27 cellular contexts compared by ENCODE assay signal in genomic region chr7:18278306-18278705, GRCh38.
"Had no signal": no experiment of that assay in that cellular context is flagged by ENCODE, and none has a peak within 500 bp of the region (broad histone marks: within the 10 kb centered on the region; RNA-seq: fewer than 3 reads in every experiment).

No MANE protein-coding gene starts in this region.

- H3K4me1 Mint-ChIP-seq: naive thymus-derived CD8-positive, alpha-beta T cell; neural crest cell; T-helper 17 cell had no signal

- H3K4me3 ChIP-seq: ascending aorta, heart left ventricle, lower lobe of right lung, pancreas, prostate gland, skin epidermis had no signal

- H3K27me3 Mint-ChIP-seq: activated naive CD8-positive, alpha-beta T cell; naive thymus-derived CD8-positive, alpha-beta T cell; T-helper 17 cell had no signal

- H3K9me3 Mint-ChIP-seq: neural crest cell had no signal

- H3K36me3 Mint-ChIP-seq: activated naive CD8-positive, alpha-beta T cell; naive thymus-derived CD8-positive, alpha-beta T cell had no signal

- DNase-seq: activated CD8-positive, alpha-beta T cell treated with anti-CD3 and anti-CD28 coated beads, Interleukin-2, amount 10 ng/mL, durations not matched to agents 7 days and 5 days; activated effector memory CD4-positive, alpha-beta T cell treated with Interleukin-2 at 50 U/mL for 16 hours; activated naive CD4-positive, alpha-beta T cell treated with Interleukin-2 at 50 U/mL for 16 hours; caudate nucleus; effector CD8-positive, alpha-beta T cell; foreskin fibroblast; heart left ventricle; kidney glomerular epithelial cell; lower lobe of right lung; mesenchymal stem cell; naive thymus-derived CD8-positive, alpha-beta T cell; nucleus accumbens; pancreas; retina; stimulated activated CD4-positive, alpha-beta T cell treated with anti-CD3 and anti-CD28 coated beads, Interleukin-12 subunit alpha, Interleukin-12 subunit beta, amount 100 ng/mL, for 4 hours; stimulated activated CD4-positive, alpha-beta T cell treated with anti-CD3 and anti-CD28 coated beads, Interleukin-4, amount 100 ng/mL, for 1 hour; stimulated activated naive CD8-positive, alpha-beta T cell treated with anti-CD3 and anti-CD28 coated beads, Interleukin-15, Interleukin-2, amounts not matched to agents 100 U/mL and 50 U/mL, for 24 hours; T-helper 17 cell; T1000; trophoblast cell had no signal

- H3K27ac Mint-ChIP-seq: activated CD8-positive, alpha-beta T cell treated with anti-CD3 and anti-CD28 coated beads, Interleukin-2, amount 10 ng/mL, durations not matched to agents 7 days and 5 days; activated naive CD8-positive, alpha-beta T cell; naive thymus-derived CD8-positive, alpha-beta T cell; T-helper 17 cell had no signal

- FAIRE-seq: endometrium, pancreas, urothelium cell line had no signal

- H3K4me3 Mint-ChIP-seq: activated CD8-positive, alpha-beta T cell treated with anti-CD3 and anti-CD28 coated beads, Interleukin-2, amount 10 ng/mL, durations not matched to agents 7 days and 5 days; activated naive CD8-positive, alpha-beta T cell; naive thymus-derived CD8-positive, alpha-beta T cell; neural crest cell; T-helper 17 cell had no signal
